11 cellular contexts compared by ENCODE assay signal in the genomic region with DNA sequence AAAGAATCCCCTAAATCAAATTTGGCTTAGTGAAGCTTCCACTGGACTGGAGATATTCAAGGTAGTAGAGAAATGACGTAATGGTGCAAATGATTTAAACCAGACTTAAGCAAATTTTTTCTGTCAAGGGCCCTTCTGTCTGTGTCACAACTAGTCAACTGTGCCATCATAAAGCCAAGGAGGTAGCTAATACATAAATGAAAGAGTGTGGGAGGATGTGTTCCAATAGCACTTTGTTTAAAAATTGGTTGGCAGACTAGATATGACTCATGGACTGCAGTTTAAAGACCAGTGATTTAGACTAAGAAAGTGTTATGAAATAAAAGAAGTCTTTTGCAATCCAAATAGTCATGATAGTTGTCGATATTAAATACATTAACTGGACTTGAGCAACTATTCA. TPM values are rescaled to one million over a fixed set of nuclear protein-coding genes. Genes with fewer than 3 reads are reported as not detected.
DNase-seq lines count a peak whose midpoint lies in the region; ATAC-seq, FAIRE-seq and TF ChIP-seq lines count a peak whose summit lies in the region.
"Had no signal": no experiment of that assay in that cellular context is flagged by ENCODE, and none has a peak within 500 bp of the region (broad histone marks: within the 10 kb centered on the region; RNA-seq: fewer than 3 reads in every experiment).

No MANE protein-coding gene starts in this region.

- H3K4me2 ChIP-seq in GM12878 (ENCODE audit: control insufficient read depth, insufficient read depth) = no peak overlapping the region

- no peak for TF ChIP-seq RAD21 in GM12878 (IDR thresholded peaks at IDR 0.05; ENCODE audit: insufficient read depth, low read depth, low read length)

- no peak overlapping the region for H2AFZ ChIP-seq in GM12878 (ENCODE audit: control insufficient read depth, low read depth, low read length)

- H3K79me2 ChIP-seq in GM12878 (ENCODE audit: control insufficient read depth, insufficient read depth, low read length) = no peaks in the 10 kb centered on the region

- no peaks in the 10 kb centered on the region for H3K9me3 Mint-ChIP-seq in Caco-2 (ENCODE audit: unreplicated experiment)
- H3K9me3 Mint-ChIP-seq in WTC11 = peaks cover 4% of the 10 kb centered on the region; the same call in 1 of the 2 replicates

- H3K36me3 ChIP-seq in GM12878 (ENCODE audit: control insufficient read depth in 2 of 2, insufficient read depth in 2 of 2, low read length in 1 of 2) (no peaks in the 10 kb centered on the region), Caco-2 (ENCODE audit: control insufficient read depth, insufficient read depth, low read length) (no peaks in the 10 kb centered on the region)
- H3K36me3 ChIP-seq: upper lobe of right lung had no signal

- H3K4me1 ChIP-seq in GM12878 (ENCODE audit: control insufficient read depth, insufficient read depth, low read length) (no peaks in the 10 kb centered on the region), Caco-2 (no peaks in the 10 kb centered on the region)
- H3K4me1 ChIP-seq: upper lobe of right lung had no signal

- no peak for FAIRE-seq in GM12878 (lab: Jason Lieb, UNC)
- FAIRE-seq: kidney, small intestine had no signal

- H3K27me3 Mint-ChIP-seq in Caco-2 (ENCODE audit: insufficient read depth, unreplicated experiment) (no peaks in the 10 kb centered on the region), WTC11 (ENCODE audit: low read depth) (no peaks in the 10 kb centered on the region)

- WGBS in GM12878 (ENCODE audit: insufficient coverage, insufficient replicate concordance, low lambda C conversion rate, missing lambda C conversion rate) = 0% methylated on average over 2 of the region's 2 CpGs

- H3K4me3 Mint-ChIP-seq in Caco-2 (ENCODE audit: unreplicated experiment) (no peak overlapping the region), WTC11 (no peak overlapping the region)

- peak; percentile 90 for ATAC-seq in GM18519 (IDR thresholded peaks at IDR 0.05; ENCODE audit: low FRiP score, unreplicated experiment)
- peak; percentile 85 for ATAC-seq in GM21529 (IDR thresholded peaks at IDR 0.05; ENCODE audit: unreplicated experiment)
- peak; percentile 84 for ATAC-seq in HG03378 (IDR thresholded peaks at IDR 0.05; ENCODE audit: unreplicated experiment)
- ATAC-seq in GM12878 = peak; percentile 75
- ATAC-seq in WTC11 = no peak
- ATAC-seq: upper lobe of right lung had no signal

- H3K4me3 ChIP-seq in GM12878 = no peak overlapping the region
- H3K4me3 ChIP-seq in Caco-2 (ENCODE audit: low read depth, low read length) = no peak overlapping the region
- H3K4me3 ChIP-seq: upper lobe of right lung had no signal

- H3K9me3 ChIP-seq in GM12878 (replicated peaks; ENCODE audit: control insufficient read depth, insufficient read depth, low read length) (no peaks in the 10 kb centered on the region), Caco-2 (no peaks in the 10 kb centered on the region)
- H3K9me3 ChIP-seq: upper lobe of right lung had no signal

- DNase-seq in GM12878 (ENCODE audit: low read depth, low spot score) (no peak), AG20443 (ENCODE audit: low spot score) (no peak), amygdala (lab: John Stamatoyannopoulos, UW) (no peak), Caco-2 (no peak), WTC11 (ENCODE audit: low spot score) (no peak)
- DNase-seq: kidney, small intestine, upper lobe of right lung had no signal

- H3K4me1 Mint-ChIP-seq in Caco-2 (ENCODE audit: low read depth, unreplicated experiment) = no peaks in the 10 kb centered on the region
- H3K4me1 Mint-ChIP-seq in WTC11 = peaks cover 8% of the 10 kb centered on the region

- TF ChIP-seq POLR2A in GM12878 (IDR thresholded peaks at IDR 0.05; ENCODE audit: low read depth, low read length) = no peak

- H3K36me3 Mint-ChIP-seq in Caco-2 (ENCODE audit: insufficient read depth, unreplicated experiment) = no peaks in the 10 kb centered on the region
- no peaks in the 10 kb centered on the region for H3K36me3 Mint-ChIP-seq in WTC11

- SMC1A ChIA-PET in GM12878 (lab: Charles Lee; ENCODE audit: uncharacterized antibody, unreplicated experiment) = no interaction called here

- BruUV-seq in GM12878 (replicated peaks; lab: Mats Ljungman, UMichigan) (no TSS peak), Caco-2 (replicated peaks; lab: Mats Ljungman, UMichigan) (no TSS peak)

- H3K27me3 ChIP-seq in GM12878 (replicated peaks in 1 of 2; ENCODE audit: control insufficient read depth in 2 of 2, insufficient read depth in 2 of 2, low read length in 1 of 2) = no peaks in the 10 kb centered on the region
- no peaks in the 10 kb centered on the region for H3K27me3 ChIP-seq in Caco-2 (replicated peaks; ENCODE audit: control insufficient read depth, insufficient read depth, low read length)
- H3K27me3 ChIP-seq: upper lobe of right lung had no signal

- TF ChIP-seq CTCF in GM12878 (IDR thresholded peaks at IDR 0.05 in 2 of 3, conservative IDR thresholded peaks at IDR 0.05 in 1 of 3; ENCODE audit: control insufficient read depth in 2 of 3, extremely low read depth in 1 of 3, insufficient read depth in 1 of 3, low read depth in 3 of 3, low read length in 3 of 3) = no peak
- TF ChIP-seq CTCF in Caco-2 (IDR thresholded peaks at IDR 0.05; ENCODE audit: insufficient read depth in 1 of 2, low read depth in 1 of 2, low read length in 1 of 2, severe bottlenecking in 1 of 2, unreplicated experiment in 1 of 2) = no peak
- no peak for TF ChIP-seq CTCF in WTC11 (IDR thresholded peaks at IDR 0.05)

- in situ Hi-C loops in GM12878 (cut with MboI) = no loop called here

- no peaks in the 10 kb centered on the region for H4K20me1 ChIP-seq in GM12878 (ENCODE audit: control insufficient read depth, insufficient read depth)

- H3K27ac ChIP-seq in GM12878 (ENCODE audit: control insufficient read depth, insufficient read depth) = no peak overlapping the region
- H3K27ac ChIP-seq: upper lobe of right lung had no signal

- CTCF ChIA-PET in GM12878 (lab: Yijun Ruan, JAX) = no interaction called here
- CTCF ChIA-PET in Caco-2 (lab: Charles Lee) = no interaction called here
- CTCF ChIA-PET in WTC11 (lab: Charles Lee) = no interaction called here

- intact Hi-C loops in GM12878 (cut with micrococcal nuclease; ENCODE audit: unreplicated experiment) = no loop called here
- intact Hi-C loops in Caco-2 (cut with micrococcal nuclease; ENCODE audit: unreplicated experiment) = no loop called here

- RAD21 ChIA-PET in GM12878 (lab: Charles Lee; ENCODE audit: unreplicated experiment) = interaction anchor here (0.5 kb wide), 1 partner anchor 135 kb away, joined by 3 read pairs; no protein-coding TSS in a partner anchor

- no peak overlapping the region for H3K9ac ChIP-seq in GM12878 (ENCODE audit: control insufficient read depth, insufficient read depth, low read length)

- POLR2A ChIA-PET in GM12878 (lab: Charles Lee) = no interaction called here
- POLR2A ChIA-PET in Caco-2 (lab: Charles Lee) = no interaction called here
- POLR2A ChIA-PET in WTC11 (lab: Charles Lee) = no interaction called here

- TF ChIP-seq EP300 in GM12878 (IDR thresholded peaks at IDR 0.05; ENCODE audit: borderline replicate concordance in 1 of 2, control insufficient read depth in 1 of 2, low read depth in 2 of 2, low read length in 2 of 2) = no peak

- no peak overlapping the region for H3K27ac Mint-ChIP-seq in Caco-2 (ENCODE audit: unreplicated experiment)
- no peak overlapping the region for H3K27ac Mint-ChIP-seq in WTC11

TF ChIP-seq in GM12878, 131 proteins besides CTCF, POLR2A, EP300 and RAD21 (continues in another document):
- TF ChIP-seq JUNB (IDR thresholded peaks at IDR 0.05) (peak; percentile 61), CREB1 (IDR thresholded peaks at IDR 0.05; ENCODE audit: low read depth) (peak; percentile 81), SMC3 (IDR thresholded peaks at IDR 0.05; ENCODE audit: borderline replicate concordance, low read length) (no peak)
- TF ChIP-seq, protein P1, sequence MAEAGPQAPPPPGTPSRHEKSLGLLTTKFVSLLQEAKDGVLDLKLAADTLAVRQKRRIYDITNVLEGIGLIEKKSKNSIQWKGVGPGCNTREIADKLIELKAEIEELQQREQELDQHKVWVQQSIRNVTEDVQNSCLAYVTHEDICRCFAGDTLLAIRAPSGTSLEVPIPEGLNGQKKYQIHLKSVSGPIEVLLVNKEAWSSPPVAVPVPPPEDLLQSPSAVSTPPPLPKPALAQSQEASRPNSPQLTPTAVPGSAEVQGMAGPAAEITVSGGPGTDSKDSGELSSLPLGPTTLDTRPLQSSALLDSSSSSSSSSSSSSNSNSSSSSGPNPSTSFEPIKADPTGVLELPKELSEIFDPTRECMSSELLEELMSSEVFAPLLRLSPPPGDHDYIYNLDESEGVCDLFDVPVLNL (IDR thresholded peaks at IDR 0.05; ENCODE audit: low read depth, low read length) = no peak

TF ChIP-seq in WTC11, 78 proteins besides CTCF, POLR2A, EP300 and RAD21:
- TF ChIP-seq GRHL2 (CRISPR knock-in tag; IDR thresholded peaks at IDR 0.05; ENCODE audit: insufficient replicate concordance, severe bottlenecking) (no peak), ZNF138 (CRISPR knock-in tag; conservative IDR thresholded peaks at IDR 0.05) (no peak)

RNA-seq across cellular contexts. Expression of gene TEX13C, which starts 24.3 kb away (rescaled TPM):
- not detected in 2 replicates for total RNA-seq in GM12878 (2013; cell fraction: nucleolus; rRNA removed)
- total RNA-seq in GM12878 (2014; rRNA removed) = not detected in 2 replicates
- total RNA-seq in GM12878 (2014; rRNA removed; fragmentation: Illumina TruSeq; extraction: Trizol) = not detected in 2 replicates
- total RNA-seq in GM12878 (2021) = not detected in 2 replicates
- polyA plus RNA-seq in GM12878 (2011; ENCODE audit: low read depth) = not detected
- polyA plus RNA-seq in GM12878 (2011; rRNA removed) = not detected in 2 replicates
- not detected in 2 replicates for polyA plus RNA-seq in GM12878 (2011; cell fraction: cytosol; rRNA removed)
- not detected in 2 replicates for polyA plus RNA-seq in GM12878 (2011; cell fraction: nucleus; rRNA removed)
- polyA plus RNA-seq in GM12878 (2012) = not detected in 2 replicates
- polyA plus RNA-seq in GM12878 (2014; fragmentation: Illumina TruSeq; extraction: Trizol) = 0.03 TPM in 1 of 2 replicates, not detected in the other
- not detected for polyA plus RNA-seq in GM12878 (2014; fragmentation: Nextera tagmentation; extraction: Ambion mirVana)
- not detected in 2 replicates for polyA plus RNA-seq in GM12878 (2014; rRNA removed)
- not detected for polyA plus RNA-seq in GM12878 (2016; fragmentation: Nextera tagmentation; extraction: Ambion mirVana)
- not detected in 2 replicates for polyA minus RNA-seq in GM12878 (2011; rRNA and poly(A)+ RNA removed)
- not detected in 2 replicates for polyA minus RNA-seq in GM12878 (2011; cell fraction: cytosol; rRNA and poly(A)+ RNA removed)
- polyA minus RNA-seq in GM12878 (2011; cell fraction: nucleus; rRNA and poly(A)+ RNA removed) = not detected in 2 replicates
- not detected in 2 replicates for total RNA-seq in Caco-2 (2022)
- 0.18 to 0.26 TPM (median 0.25 TPM) in 3 replicates for total RNA-seq in WTC11 (2021)
- total RNA-seq: kidney, upper lobe of right lung had no signal
- polyA plus RNA-seq: small intestine had no signal
